Comparison of ENCODE assay signal across 8 cellular contexts in the genomic region with DNA sequence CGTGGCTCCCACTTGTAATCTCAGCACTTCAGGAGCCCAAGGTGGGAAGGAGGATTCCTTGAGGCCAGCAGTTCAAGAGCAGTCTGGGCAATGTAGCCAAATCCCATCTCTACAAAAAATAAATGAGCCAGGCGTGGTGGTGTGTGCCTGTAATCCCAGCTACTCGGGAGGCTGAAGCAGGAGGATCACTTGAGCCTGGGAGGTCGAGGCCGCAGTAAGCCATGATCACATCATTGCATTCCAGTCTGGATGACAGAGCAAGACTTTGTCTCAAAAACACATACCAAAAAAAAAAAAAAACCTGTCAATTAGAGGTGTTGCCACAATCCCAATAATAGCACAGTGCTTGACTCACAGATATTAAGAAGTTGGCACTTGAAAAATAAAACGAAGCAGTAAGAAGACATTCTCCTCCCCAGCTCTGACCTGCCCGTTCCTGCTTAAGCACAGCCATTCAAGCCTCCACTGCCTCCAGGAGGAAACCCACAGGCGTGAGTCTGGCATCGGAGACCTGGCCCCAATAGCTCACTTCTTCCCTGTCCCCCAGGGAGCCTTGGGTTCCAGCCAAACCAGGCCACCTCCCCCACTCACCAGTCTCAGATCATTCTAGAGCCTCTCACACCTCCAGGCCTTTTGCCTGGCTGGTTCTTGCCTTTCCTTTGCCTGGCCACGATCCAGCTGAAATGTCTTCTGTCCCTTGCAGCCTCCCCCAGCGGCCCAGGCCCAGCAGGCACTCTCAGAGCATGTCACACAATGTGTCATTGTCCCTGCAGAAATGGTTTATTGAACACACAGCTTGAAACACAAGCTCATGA. TPM values are rescaled to one million over a fixed set of nuclear protein-coding genes. Genes with fewer than 3 reads are reported as not detected.
DNase-seq lines count a peak whose midpoint lies in the region; ATAC-seq, FAIRE-seq and TF ChIP-seq lines count a peak whose summit lies in the region.

No MANE protein-coding gene starts in this region.

- FAIRE-seq in RCC 7860 (lab: Jason Lieb, UNC), result peak; percentile 79

- H3K27ac Mint-ChIP-seq in progenitor cell of endocrine pancreas, result peak overlapping the region; percentile 90

- peak; percentile 81 for DNase-seq in H4 (ENCODE audit: low spot score)
- DNase-seq in RCC 7860 (ENCODE audit: low spot score), result peak; percentile 82
- DNase-seq in fibroblast of pulmonary artery (ENCODE audit: low read depth), result peak; percentile 24
- DNase-seq in progenitor cell of endocrine pancreas (ENCODE audit: low spot score, unreplicated experiment), result no peak
- no peak for DNase-seq in HuH-7 (ENCODE audit: low spot score)
- no peak for DNase-seq in COLO829 (ENCODE audit: low spot score)

- ATAC-seq in GM18519 (IDR thresholded peaks at IDR 0.05; ENCODE audit: low FRiP score, unreplicated experiment), result no peak
- no peak for ATAC-seq in GM18517 (IDR thresholded peaks at IDR 0.05; ENCODE audit: unreplicated experiment)

- H3K4me3 ChIP-seq in fibroblast of pulmonary artery (replicated peaks; ENCODE audit: low read depth, low read length), result no peak overlapping the region

- H3K4me3 Mint-ChIP-seq in progenitor cell of endocrine pancreas (ENCODE audit: low read depth), result no peak overlapping the region

- TF ChIP-seq CTCF in fibroblast of pulmonary artery (IDR thresholded peaks at IDR 0.05; ENCODE audit: low read length, missing control alignments) (no peak), progenitor cell of endocrine pancreas (IDR thresholded peaks at IDR 0.05; ENCODE audit: unreplicated experiment) (no peak)

- H3K4me1 Mint-ChIP-seq in progenitor cell of endocrine pancreas (ENCODE audit: low read depth), result peaks cover 8% of the 10 kb centered on the region

- no peaks in the 10 kb centered on the region for H3K27me3 Mint-ChIP-seq in progenitor cell of endocrine pancreas

- H3K9me3 Mint-ChIP-seq in progenitor cell of endocrine pancreas (ENCODE audit: low read depth), result no peaks in the 10 kb centered on the region

- H3K36me3 Mint-ChIP-seq in progenitor cell of endocrine pancreas (ENCODE audit: insufficient read depth), result no peaks in the 10 kb centered on the region

RNA-seq across cellular contexts. Expression of gene GTF2I, which starts 45.3 kb away (rescaled TPM):
- 114 and 135 TPM in 2 replicates for total RNA-seq in H4 (2014; rRNA removed; shearing (Covaris generic))
- 605 and 607 TPM in 2 replicates for total RNA-seq in progenitor cell of endocrine pancreas

Comparison
In these comparisons a context has a peak if more than half of its experiments do, and no peak if none do; other contexts are left out.
1. DNase-seq: peak in H4 (single experiment), RCC 7860 (single experiment) and fibroblast of pulmonary artery (single experiment); none in progenitor cell of endocrine pancreas (single experiment), HuH-7 (single experiment) and COLO829 (single experiment).